In the genomic region with DNA sequence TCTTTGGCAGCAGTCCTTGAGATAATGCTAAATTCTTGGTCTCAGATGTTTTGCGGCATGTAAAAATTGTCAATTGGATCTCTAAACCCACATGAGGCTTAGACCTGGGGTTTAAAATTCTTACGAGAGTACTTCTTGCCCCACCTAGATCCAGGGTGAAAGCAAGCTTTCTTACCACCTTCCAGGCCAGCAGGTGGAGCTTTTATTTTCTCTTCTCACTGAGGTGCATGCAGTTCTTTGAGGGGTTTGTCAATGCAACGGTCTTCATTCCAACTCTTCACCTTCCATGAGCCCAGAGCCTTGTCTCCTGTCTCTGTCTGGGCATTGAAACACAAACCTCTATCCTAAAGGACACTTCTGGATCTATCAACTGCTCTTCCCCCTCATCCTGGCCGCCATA, we compare ENCODE assay signal across 17 cellular contexts.
DNase-seq lines count a peak whose midpoint lies in the region; TF ChIP-seq lines count a peak whose summit lies in the region.
"Had no signal": no experiment of that assay in that cellular context is flagged by ENCODE, and none has a peak within 500 bp of the region (broad histone marks: within the 10 kb centered on the region; RNA-seq: fewer than 3 reads in every experiment).

No MANE protein-coding gene starts in this region.

- H3K4me1 ChIP-seq in endodermal cell (ENCODE audit: control insufficient read depth, insufficient read depth, low read length): no peaks in the 10 kb centered on the region

- H3K4me3 ChIP-seq in GM12865 (ENCODE audit: low read depth, low read length) (no peak overlapping the region), endodermal cell (ENCODE audit: low read length) (no peak overlapping the region)
- H3K4me3 ChIP-seq: left ventricle myocardium inferior had no signal

- H3K4me1 Mint-ChIP-seq in endodermal cell: peaks cover 2% of the 10 kb centered on the region
- no peaks in the 10 kb centered on the region for H3K4me1 Mint-ChIP-seq in activated T-helper 2 cell treated with anti-CD3 and anti-CD28 coated beads, Interferon-gamma antibody, Interleukin-2, Interleukin-4, amounts not matched to agents 10 μg/mL and 5 μg/mL and 100 μg/mL, durations not matched to agents 14 hours and 24 hours and 36 hours (ENCODE audit: low read depth)
- H3K4me1 Mint-ChIP-seq: IgD-negative memory B cell had no signal

- no peaks in the 10 kb centered on the region for H3K36me3 Mint-ChIP-seq in endodermal cell (ENCODE audit: low read depth)
- H3K36me3 Mint-ChIP-seq in activated T-helper 2 cell treated with anti-CD3 and anti-CD28 coated beads, Interferon-gamma antibody, Interleukin-2, Interleukin-4, amounts not matched to agents 10 μg/mL and 5 μg/mL and 100 μg/mL, durations not matched to agents 14 hours and 24 hours and 36 hours (ENCODE audit: low read depth): no peaks in the 10 kb centered on the region
- H3K36me3 Mint-ChIP-seq: IgD-negative memory B cell had no signal

- H3K9me3 Mint-ChIP-seq in endodermal cell: no peaks in the 10 kb centered on the region
- H3K9me3 Mint-ChIP-seq in activated T-helper 2 cell treated with anti-CD3 and anti-CD28 coated beads, Interferon-gamma antibody, Interleukin-2, Interleukin-4, amounts not matched to agents 10 μg/mL and 5 μg/mL and 100 μg/mL, durations not matched to agents 14 hours and 24 hours and 36 hours: no peaks in the 10 kb centered on the region
- H3K9me3 Mint-ChIP-seq: activated T-cell treated with anti-CD3 and anti-CD28 coated beads, Interleukin-2, amount 50 U/mL, for 4 hours; CD4-positive, alpha-beta T cell; IgD-negative memory B cell had no signal

- 70 to 82% methylated on average over 3 to 4 of the region's 4 CpGs for WGBS in endodermal cell (ENCODE audit: insufficient coverage in 1 of 2, insufficient read length in 1 of 2), 2 experiments

- H3K27me3 Mint-ChIP-seq in endodermal cell (ENCODE audit: insufficient read depth): no peaks in the 10 kb centered on the region
- H3K27me3 Mint-ChIP-seq in activated T-helper 2 cell treated with anti-CD3 and anti-CD28 coated beads, Interferon-gamma antibody, Interleukin-2, Interleukin-4, amounts not matched to agents 10 μg/mL and 5 μg/mL and 100 μg/mL, durations not matched to agents 14 hours and 24 hours and 36 hours (ENCODE audit: low read depth): no peaks in the 10 kb centered on the region

- no peaks in the 10 kb centered on the region for H3K27me3 ChIP-seq in endodermal cell (ENCODE audit: control insufficient read depth, insufficient read depth, low read length, poor library complexity, severe bottlenecking)

- no peak overlapping the region for H3K27ac Mint-ChIP-seq in endodermal cell
- no peak overlapping the region for H3K27ac Mint-ChIP-seq in activated T-helper 2 cell treated with anti-CD3 and anti-CD28 coated beads, Interferon-gamma antibody, Interleukin-2, Interleukin-4, amounts not matched to agents 10 μg/mL and 5 μg/mL and 100 μg/mL, durations not matched to agents 14 hours and 24 hours and 36 hours
- H3K27ac Mint-ChIP-seq: CD4-positive, alpha-beta T cell; IgD-negative memory B cell had no signal

- H3K9me3 ChIP-seq in endodermal cell (ENCODE audit: control insufficient read depth, low read length): no peaks in the 10 kb centered on the region
- H3K9me3 ChIP-seq: left ventricle myocardium inferior had no signal

- intact Hi-C loops in activated T-helper 2 cell treated with anti-CD3 and anti-CD28 coated beads, Interferon-gamma antibody, Interleukin-2, Interleukin-4, amounts not matched to agents 10 μg/mL and 5 μg/mL and 100 μg/mL, durations not matched to agents 14 hours and 24 hours and 36 hours (cut with micrococcal nuclease): no loop called here

- peak; percentile 25 for TF ChIP-seq CTCF in GM12865 (IDR thresholded peaks at IDR 0.05; ENCODE audit: insufficient read depth, low read depth, low read length, missing control alignments)
- peak; percentile 74 for TF ChIP-seq CTCF in endodermal cell (conservative IDR thresholded peaks at IDR 0.05)

- no peak overlapping the region for H3K27ac ChIP-seq in endodermal cell (ENCODE audit: low read depth, low read length)
- H3K27ac ChIP-seq: left ventricle myocardium inferior had no signal

- no peak overlapping the region for H3K9ac ChIP-seq in endodermal cell (ENCODE audit: extremely low read depth, low read length, poor library complexity, severe bottlenecking)

- H3K4me3 Mint-ChIP-seq in endodermal cell: no peak overlapping the region
- H3K4me3 Mint-ChIP-seq in activated T-helper 2 cell treated with anti-CD3 and anti-CD28 coated beads, Interferon-gamma antibody, Interleukin-2, Interleukin-4, amounts not matched to agents 10 μg/mL and 5 μg/mL and 100 μg/mL, durations not matched to agents 14 hours and 24 hours and 36 hours (ENCODE audit: low read depth): no peak overlapping the region
- H3K4me3 Mint-ChIP-seq: activated T-cell treated with anti-CD3 and anti-CD28 coated beads, Interleukin-2, amount 50 U/mL, for 4 hours; CD4-positive, alpha-beta T cell; IgD-negative memory B cell had no signal

- no peaks in the 10 kb centered on the region for H3K36me3 ChIP-seq in endodermal cell (ENCODE audit: control insufficient read depth, insufficient read depth, low read length)

- peak; percentile 22 for DNase-seq in NCI-H1105 treated with DMSO at 0.1 percent for 48 hours (lab: John Stamatoyannopoulos, UW)
- no peak for DNase-seq in NCI-H1105 (lab: John Stamatoyannopoulos, UW)
- DNase-seq in GM12865 (ENCODE audit: low read depth): peak; percentile 28
- peak; percentile 8 for DNase-seq in NCI-H1092 (lab: John Stamatoyannopoulos, UW)
- DNase-seq in endodermal cell: no peak
- no peak for DNase-seq in activated CD4-positive, alpha-beta T cell treated with anti-CD3 and anti-CD28 coated beads, Interleukin-2, amount 50 U/mL, for 48 hours
- DNase-seq in ureter (ENCODE audit: low spot score): no peak
- no peak for DNase-seq in activated T-helper 2 cell treated with anti-CD3 and anti-CD28 coated beads, Interferon-gamma antibody, Interleukin-2, Interleukin-4, amounts not matched to agents 10 μg/mL and 5 μg/mL and 100 μg/mL, durations not matched to agents 14 hours and 24 hours and 36 hours (ENCODE audit: low spot score)
- DNase-seq: activated CD4-positive, alpha-beta T cell treated with anti-CD3 and anti-CD28 coated beads for 48 hours; activated T-cell treated with anti-CD3 and anti-CD28 coated beads, Interleukin-2, amount 50 U/mL, for 4 hours; caudate nucleus; CD4-positive, alpha-beta T cell; effector memory CD4-positive, alpha-beta T cell; left ventricle myocardium inferior; NCI-H1694; NCI-H774 had no signal

Comparison
In these comparisons a context has a peak if more than half of its experiments do, and no peak if none do; other contexts are left out.
1. DNase-seq: peak in NCI-H1105 treated with DMSO at 0.1 percent for 48 hours (single experiment), GM12865 (single experiment) and NCI-H1092 (single experiment); none in NCI-H1105 (single experiment), endodermal cell (single experiment), activated CD4-positive, alpha-beta T cell treated with anti-CD3 and anti-CD28 coated beads, Interleukin-2, amount 50 U/mL, for 48 hours (0 of 2), ureter (single experiment) and activated T-helper 2 cell treated with anti-CD3 and anti-CD28 coated beads, Interferon-gamma antibody, Interleukin-2, Interleukin-4, amounts not matched to agents 10 μg/mL and 5 μg/mL and 100 μg/mL, durations not matched to agents 14 hours and 24 hours and 36 hours (single experiment).